27 cellular contexts compared by ENCODE assay signal in the genomic region with DNA sequence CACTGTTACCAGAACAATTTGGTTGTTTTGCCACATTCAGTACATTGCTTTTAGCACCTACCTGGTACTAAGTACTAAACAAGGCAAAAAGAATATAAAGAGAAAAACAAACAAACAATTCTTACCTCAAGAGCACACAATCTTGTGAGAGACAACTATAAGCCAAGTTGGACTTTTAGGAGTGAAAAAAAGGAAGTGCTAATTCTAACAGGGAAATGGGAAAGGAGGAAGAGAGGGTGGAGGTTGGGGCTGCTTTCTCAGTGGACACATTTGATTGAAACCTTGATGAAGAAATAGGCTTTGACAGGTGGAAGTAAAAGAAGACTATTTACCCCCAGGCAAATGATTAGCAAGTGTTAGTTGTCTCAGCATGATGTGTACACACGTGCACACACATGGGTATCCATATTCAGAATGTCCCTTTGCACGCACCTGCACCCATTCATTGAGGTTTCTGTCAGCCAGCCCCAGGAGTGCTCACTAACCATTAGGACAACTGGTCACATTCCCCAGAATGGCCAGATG.
DNase-seq lines count a peak whose midpoint lies in the region; ATAC-seq, FAIRE-seq and TF ChIP-seq lines count a peak whose summit lies in the region.
"Had no signal": no experiment of that assay in that cellular context is flagged by ENCODE, and none has a peak within 500 bp of the region (broad histone marks: within the 10 kb centered on the region; RNA-seq: fewer than 3 reads in every experiment).

No MANE protein-coding gene starts in this region.

- no peak overlapping the region for H4K5ac ChIP-seq in IMR-90 (ENCODE audit: low read depth, low read length)

- H3K27ac ChIP-seq in IMR-90 (ENCODE audit: insufficient read depth, low read length) (no peak overlapping the region), RWPE2 (ENCODE audit: poor library complexity, severe bottlenecking) (peak overlapping the region; percentile 90), esophagus muscularis mucosa (replicated peaks in 1 of 4) (no peak overlapping the region), suprapubic skin (peak overlapping the region; percentile 87)
- H3K27ac ChIP-seq: BLaER1, right lobe of liver had no signal

- CTCF ChIA-PET in IMR-90 (lab: Yijun Ruan, JAX) = no interaction called here

- H3K27me3 ChIP-seq in IMR-90 (ENCODE audit: control insufficient read depth, insufficient read depth, low read length) (no peaks in the 10 kb centered on the region), RWPE2 (ENCODE audit: insufficient read depth, poor library complexity, severe bottlenecking) (no peaks in the 10 kb centered on the region), esophagus muscularis mucosa (no peaks in the 10 kb centered on the region), suprapubic skin (no peaks in the 10 kb centered on the region)
- H3K27me3 ChIP-seq: BLaER1, MG63, right lobe of liver had no signal

- H4K20me1 ChIP-seq in IMR-90 (ENCODE audit: insufficient read depth, low read length) = no peaks in the 10 kb centered on the region
- H4K20me1 ChIP-seq: BLaER1 had no signal

- no peak overlapping the region for H3K4me3 ChIP-seq in IMR-90 (ENCODE audit: insufficient read depth, low read depth, low read length)
- no peak overlapping the region for H3K4me3 ChIP-seq in RWPE2 (ENCODE audit: severe bottlenecking)
- no peak overlapping the region for H3K4me3 ChIP-seq in esophagus muscularis mucosa
- no peak overlapping the region for H3K4me3 ChIP-seq in suprapubic skin
- H3K4me3 ChIP-seq: BLaER1, MG63, right lobe of liver had no signal

- H3K9me1 ChIP-seq in IMR-90 (ENCODE audit: insufficient read depth, low read length) = peaks cover 2% of the 10 kb centered on the region; the same call in 1 of the 2 replicates

- no peak overlapping the region for H4K8ac ChIP-seq in IMR-90 (ENCODE audit: low read depth in 2 of 2, low read length in 2 of 2)

- TF ChIP-seq EP300 in esophagus muscularis mucosa (IDR thresholded peaks at IDR 0.05) = no peak
- no peak for TF ChIP-seq EP300 in suprapubic skin (IDR thresholded peaks at IDR 0.05)

- H2BK120ac ChIP-seq in IMR-90 (ENCODE audit: low read depth, low read length) = no peak overlapping the region

- ATAC-seq in IMR-90 (ENCODE audit: low read depth) (no peak), RWPE2 (ENCODE audit: low read depth) (no peak), HG02973 (IDR thresholded peaks at IDR 0.05; ENCODE audit: unreplicated experiment) (no peak)
- ATAC-seq: activated CD8-positive, alpha-beta memory T cell treated with anti-CD3 and anti-CD28 coated beads, Interleukin-2, amount 10 ng/mL, durations not matched to agents 7 days and 5 days; stimulated activated naive CD8-positive, alpha-beta T cell treated with anti-CD3 and anti-CD28 coated beads, Interleukin-15, amount 100 ng/mL, for 72 hours; T-helper 17 cell had no signal

- dilution Hi-C loops in IMR-90 (cut with HindIII; ENCODE audit: low sequenced_read_pairs, unreplicated experiment) = no loop called here

- no peak overlapping the region for H2BK20ac ChIP-seq in IMR-90 (ENCODE audit: low read depth, low read length)

- H2AFZ ChIP-seq in IMR-90 (replicated peaks; ENCODE audit: low read length, poor library complexity) = no peak overlapping the region

- H4K91ac ChIP-seq in IMR-90 (ENCODE audit: insufficient read depth, low read depth, low read length) = no peak overlapping the region

- H3K9me3 ChIP-seq in IMR-90 (ENCODE audit: control insufficient read depth, insufficient read depth, low read length) = no peaks in the 10 kb centered on the region
- H3K9me3 ChIP-seq in RWPE2 (ENCODE audit: severe bottlenecking) = no peaks in the 10 kb centered on the region
- no peaks in the 10 kb centered on the region for H3K9me3 ChIP-seq in esophagus muscularis mucosa
- H3K9me3 ChIP-seq in suprapubic skin = no peaks in the 10 kb centered on the region
- H3K9me3 ChIP-seq: BLaER1, MG63, right lobe of liver had no signal

- FAIRE-seq in GM12892 (lab: Jason Lieb, UNC) = no peak
- FAIRE-seq: GM12891 had no signal

- H3K4ac ChIP-seq in IMR-90 (ENCODE audit: low read depth, low read length) = no peak overlapping the region

- H3K56ac ChIP-seq in IMR-90 (ENCODE audit: extremely low read depth, insufficient read depth, low read length) = no peak overlapping the region

- TF ChIP-seq POLR2A in IMR-90 (IDR thresholded peaks at IDR 0.05; ENCODE audit: low read depth, low read length) (no peak), esophagus muscularis mucosa (IDR thresholded peaks at IDR 0.05; ENCODE audit: low read depth) (no peak), suprapubic skin (IDR thresholded peaks at IDR 0.05) (no peak), GM12892 (IDR thresholded peaks at IDR 0.05; ENCODE audit: low read depth, low read length) (no peak)

- no peak overlapping the region for H3K9ac ChIP-seq in IMR-90 (ENCODE audit: low read depth, low read length)
- H3K9ac ChIP-seq: BLaER1 had no signal

- peaks cover 16% of the 10 kb centered on the region for H3K4me1 ChIP-seq in IMR-90 (ENCODE audit: control insufficient read depth, insufficient read depth, low read length)
- peaks cover 49% of the 10 kb centered on the region for H3K4me1 ChIP-seq in RWPE2 (ENCODE audit: insufficient read depth, poor library complexity, severe bottlenecking)
- H3K4me1 ChIP-seq in esophagus muscularis mucosa = no peaks in the 10 kb centered on the region
- peaks cover 57% of the 10 kb centered on the region for H3K4me1 ChIP-seq in suprapubic skin
- H3K4me1 ChIP-seq: right lobe of liver had no signal

- no peak overlapping the region for H3K4me2 ChIP-seq in IMR-90 (ENCODE audit: low read depth, low read length)
- H3K4me2 ChIP-seq: BLaER1 had no signal

- H2AK5ac ChIP-seq in IMR-90 (ENCODE audit: low read depth, low read length) = peak overlapping the region; percentile 12; the same call in 1 of the 2 replicates

- no peak overlapping the region for H2AK9ac ChIP-seq in IMR-90 (replicated peaks; ENCODE audit: low read depth, low read length, poor library complexity)

- intact Hi-C loops in IMR-90 (cut with micrococcal nuclease) (loop anchor here (5.0 kb wide), 3 partner anchors 111 to 916 kb away; no protein-coding TSS in a partner anchor), esophagus muscularis mucosa (cut with DNase I) (no loop called here)

- no peak overlapping the region for H3K23ac ChIP-seq in IMR-90 (ENCODE audit: low read depth, low read length)

- H2BK15ac ChIP-seq in IMR-90 (ENCODE audit: low read depth, low read length) = no peak overlapping the region; the same call in 2 of the 3 replicates

- no TSS peak for BruUV-seq in IMR-90 (replicated peaks; lab: Mats Ljungman, UMichigan)

- H3K36me3 ChIP-seq in IMR-90 (ENCODE audit: control insufficient read depth, insufficient read depth, low read length) (no peaks in the 10 kb centered on the region), RWPE2 (ENCODE audit: low read depth) (no peaks in the 10 kb centered on the region), esophagus muscularis mucosa (no peaks in the 10 kb centered on the region), suprapubic skin (no peaks in the 10 kb centered on the region)
- H3K36me3 ChIP-seq: BLaER1, MG63, right lobe of liver had no signal

- TF ChIP-seq RAD21 in IMR-90 (IDR thresholded peaks at IDR 0.05; ENCODE audit: low read length) = no peak

- no peak for DNase-seq in IMR-90
- DNase-seq in RWPE2 (ENCODE audit: low spot score) = no peak
- peak; percentile 29 for DNase-seq in esophagus muscularis mucosa (ENCODE audit: extremely low spot score)
- no peak for DNase-seq in suprapubic skin (ENCODE audit: low spot score in 2 of 2)
- no peak for DNase-seq in GM12892 (ENCODE audit: insufficient read length)
- no peak for DNase-seq in NCI-H2029 treated with DMSO at 0.1 percent for 48 hours (lab: John Stamatoyannopoulos, UW)
- DNase-seq: activated CD8-positive, alpha-beta memory T cell treated with anti-CD3 and anti-CD28 coated beads, Interleukin-2, amount 10 ng/mL, durations not matched to agents 7 days and 5 days; activated gamma-delta T cell treated with Interleukin-2 at 50 U/mL for 16 hours; activated naive CD8-positive, alpha-beta T cell treated with anti-CD3 and anti-CD28 coated beads, Interleukin-2, amount 50 U/mL, for 24 hours; activated T-cell treated with anti-CD3 and anti-CD28 coated beads, Interleukin-2, amount 50 U/mL, for 48 hours; COR-L47; dermis blood vessel endothelial cell; endodermal cell; hippocampal formation; KG1; mesenchymal stem cell; NCI-H1694 treated with DMSO at 0.1 percent for 48 hours; NCI-H510A treated with DMSO at 0.1 percent for 48 hours; stimulated activated CD4-positive, alpha-beta T cell treated with anti-CD3 and anti-CD28 coated beads, Interleukin-12 subunit alpha, Interleukin-12 subunit beta, amount 100 ng/mL, for 4 hours; stimulated activated CD4-positive, alpha-beta T cell treated with anti-CD3 and anti-CD28 coated beads, Interleukin-2, amount 100 ng/mL, for 48 hours; stimulated activated naive CD8-positive, alpha-beta T cell treated with anti-CD3 and anti-CD28 coated beads, Interleukin-15, amount 100 ng/mL, for 72 hours; T-helper 17 cell had no signal

- in situ Hi-C loops in IMR-90 (cut with MboI; ENCODE audit: low sequenced_read_pairs) = loop anchor here (25.0 kb wide), 1 partner anchor 816 kb away; no protein-coding TSS in a partner anchor

- no peak overlapping the region for H2BK5ac ChIP-seq in IMR-90 (ENCODE audit: low read depth, low read length, poor library complexity, severe bottlenecking)

- no peak for TF ChIP-seq CTCF in IMR-90 (conservative IDR thresholded peaks at IDR 0.05; ENCODE audit: low read depth, low read length)
- TF ChIP-seq CTCF in RWPE2 (IDR thresholded peaks at IDR 0.05; ENCODE audit: poor library complexity, severe bottlenecking) = no peak
- no peak for TF ChIP-seq CTCF in esophagus muscularis mucosa (IDR thresholded peaks at IDR 0.05)
- TF ChIP-seq CTCF in suprapubic skin (IDR thresholded peaks at IDR 0.05) = no peak

- H3K79me1 ChIP-seq in IMR-90 (ENCODE audit: low read depth in 1 of 2, low read length in 2 of 2) = no peaks in the 10 kb centered on the region

- no peak overlapping the region for H3K14ac ChIP-seq in IMR-90 (replicated peaks; ENCODE audit: low read depth, low read length)

- 92% methylated on average over 2 of the region's 2 CpGs; no CpG with 5 or more reads in 1 of the 2 experiments for WGBS in IMR-90 (ENCODE audit: extremely low coverage in 2 of 2, insufficient read length in 1 of 2), 2 experiments
- 94% methylated on average over 2 of the region's 2 CpGs for WGBS in esophagus muscularis mucosa
- 53% methylated on average over 2 of the region's 2 CpGs for WGBS in suprapubic skin

- POLR2A ChIA-PET in IMR-90 (lab: Charles Lee; ENCODE audit: unreplicated experiment) = no interaction called here

- H3K18ac ChIP-seq in IMR-90 (ENCODE audit: low read depth, low read length) = no peak overlapping the region

TF ChIP-seq in IMR-90, 13 proteins besides CTCF, POLR2A, EP300 and RAD21 (continues in another document):
- no peak for TF ChIP-seq MAFK (IDR thresholded peaks at IDR 0.05; ENCODE audit: low read depth, low read length)
- no peak for TF ChIP-seq BHLHE40 (IDR thresholded peaks at IDR 0.05; ENCODE audit: low read depth, low read length)
- no peak for TF ChIP-seq CEBPB (IDR thresholded peaks at IDR 0.05; ENCODE audit: low read depth, low read length)

Comparison
In these comparisons a context has a peak if more than half of its experiments do, and no peak if none do; other contexts are left out.
1. H3K27ac ChIP-seq: peak in RWPE2 (single experiment) and suprapubic skin (single experiment); none in IMR-90 (single experiment) and esophagus muscularis mucosa (0 of 4).